In genomic region chr1:23788695-23789094, GRCh38 we compare ENCODE assay signal across 18 cellular contexts. TPM values are rescaled to one million over a fixed set of nuclear protein-coding genes. Genes with fewer than 3 reads are reported as not detected.
DNase-seq lines count a peak whose midpoint lies in the region; ATAC-seq and TF ChIP-seq lines count a peak whose summit lies in the region.
"Had no signal": no experiment of that assay in that cellular context is flagged by ENCODE, and none has a peak within 500 bp of the region (broad histone marks: within the 10 kb centered on the region; RNA-seq: fewer than 3 reads in every experiment).

No MANE protein-coding gene starts in this region.

- peaks cover 33% of the 10 kb centered on the region for H3K36me3 Mint-ChIP-seq in activated CD4-positive, alpha-beta T cell treated with anti-CD3 and anti-CD28 coated beads for 36 hours (ENCODE audit: low read depth)
- H3K36me3 Mint-ChIP-seq in nephron (ENCODE audit: low read depth) = peaks cover 38% of the 10 kb centered on the region

- peaks cover 13% of the 10 kb centered on the region for H3K4me1 Mint-ChIP-seq in activated CD4-positive, alpha-beta T cell treated with anti-CD3 and anti-CD28 coated beads for 36 hours
- H3K4me1 Mint-ChIP-seq in nephron = peaks cover 17% of the 10 kb centered on the region

- H3K4me1 ChIP-seq in aorta (ENCODE audit: control insufficient read depth in 1 of 2, insufficient read depth in 2 of 2, low read length in 2 of 2) = no peaks in the 10 kb centered on the region

- POLR2A ChIA-PET in activated CD4-positive, alpha-beta T cell treated with anti-CD3 and anti-CD28 coated beads for 36 hours (lab: Charles Lee) = interaction anchor here (0.5 kb wide), 1 partner anchor 9 kb away, joined by 3 read pairs; no protein-coding TSS in a partner anchor

- no peak overlapping the region for H3K4me3 Mint-ChIP-seq in activated CD4-positive, alpha-beta T cell treated with anti-CD3 and anti-CD28 coated beads for 36 hours
- peak overlapping the region; percentile 45 to 68 (median 45) for H3K4me3 Mint-ChIP-seq in nephron

- WGBS in aorta, 2 donors = 95% methylated on average over 3 of the region's 3 CpGs

- TF ChIP-seq CTCF in nephron (IDR thresholded peaks at IDR 0.05; ENCODE audit: unreplicated experiment in 3 of 3) = no peak

- intact Hi-C loops in activated CD4-positive, alpha-beta T cell treated with anti-CD3 and anti-CD28 coated beads for 36 hours (cut with DNase I, micrococcal nuclease) = no loop called here
- intact Hi-C loops in aorta (cut with DNase I) = no loop called here

- H3K4me3 ChIP-seq in SK-N-MC (no peak overlapping the region), aorta (ENCODE audit: low read length in 2 of 2) (no peak overlapping the region)
- H3K4me3 ChIP-seq: heart right ventricle, neural progenitor cell, SJCRH30, stomach had no signal

- CTCF ChIA-PET in activated CD4-positive, alpha-beta T cell treated with anti-CD3 and anti-CD28 coated beads for 36 hours (lab: Charles Lee) = interaction anchor here (0.5 to 1.6 kb wide), 4 partner anchors 9 to 171 kb away, joined by 3 to 6 read pairs (median 3); partner anchors contain the start of gene RPL11

- DNase-seq in activated CD4-positive, alpha-beta T cell treated with anti-CD3 and anti-CD28 coated beads for 36 hours = no peak
- DNase-seq in activated CD4-positive, alpha-beta T cell treated with anti-CD3 and anti-CD28 coated beads, Interleukin-2, amount 50 U/mL, for 1 hour = no peak
- DNase-seq in SK-N-MC (ENCODE audit: low read depth, low spot score) (no peak), aorta (no peak)
- DNase-seq: activated CD4-positive, alpha-beta T cell treated with anti-CD3 and anti-CD28 coated beads for 4 hours; activated T-cell treated with anti-CD3 and anti-CD28 coated beads for 4 hours; caudate nucleus; DMS79 treated with DMSO at 0.1 percent for 48 hours; heart right ventricle; NCI-H2081; NCI-H510A treated with DMSO at 0.1 percent for 48 hours; SJCRH30; stomach; T1000 had no signal

- peak overlapping the region; percentile 29 for H3K27ac Mint-ChIP-seq in activated CD4-positive, alpha-beta T cell treated with anti-CD3 and anti-CD28 coated beads for 36 hours
- H3K27ac Mint-ChIP-seq in nephron = peak overlapping the region in 1 of 3 experiments; percentile 3
- H3K27ac Mint-ChIP-seq: neural progenitor cell had no signal

- no peaks in the 10 kb centered on the region for H3K27me3 ChIP-seq in aorta (ENCODE audit: control insufficient read depth in 1 of 2, insufficient read depth in 2 of 2, low read length in 1 of 2)
- H3K27me3 ChIP-seq: heart right ventricle, neural progenitor cell, SJCRH30, stomach had no signal

- H3K36me3 ChIP-seq in SK-N-MC (ENCODE audit: insufficient read depth, low read length) (peaks cover 43% of the 10 kb centered on the region), aorta (ENCODE audit: control insufficient read depth in 1 of 2, insufficient read depth in 2 of 2, low read length in 1 of 2) (peaks cover 5 to 7% of the 10 kb centered on the region in 2 donors)

- H3K9ac ChIP-seq in SK-N-MC (ENCODE audit: insufficient read length) = no peak overlapping the region
- H3K9ac ChIP-seq: neural progenitor cell had no signal

- H3K27me3 Mint-ChIP-seq in activated CD4-positive, alpha-beta T cell treated with anti-CD3 and anti-CD28 coated beads for 36 hours = no peaks in the 10 kb centered on the region
- H3K27me3 Mint-ChIP-seq in nephron (ENCODE audit: low read depth) = no peaks in the 10 kb centered on the region

- H3K9me3 ChIP-seq in SK-N-MC (ENCODE audit: low read depth, low read length) = no peaks in the 10 kb centered on the region
- H3K9me3 ChIP-seq in aorta (ENCODE audit: control insufficient read depth, low read length) = no peaks in the 10 kb centered on the region
- H3K9me3 ChIP-seq: heart right ventricle, stomach had no signal

- H3K27ac ChIP-seq in SK-N-MC = peak overlapping the region; percentile 68; the same call in 1 of the 2 replicates
- H3K27ac ChIP-seq in aorta (ENCODE audit: low read depth in 1 of 2, low read length in 2 of 2) = no peak overlapping the region
- H3K27ac ChIP-seq: C4-2B, neural progenitor cell, SJCRH30 had no signal

- no peak for ATAC-seq in activated CD4-positive, alpha-beta T cell treated with anti-CD3 and anti-CD28 coated beads for 36 hours
- ATAC-seq in HG02610 (IDR thresholded peaks at IDR 0.05; ENCODE audit: unreplicated experiment) = no peak
- ATAC-seq in aorta (ENCODE audit: low FRiP score) = no peak
- ATAC-seq: heart right ventricle had no signal

- no peaks in the 10 kb centered on the region for H3K9me3 Mint-ChIP-seq in activated CD4-positive, alpha-beta T cell treated with anti-CD3 and anti-CD28 coated beads for 36 hours (ENCODE audit: low read depth)
- H3K9me3 Mint-ChIP-seq in nephron = no peaks in the 10 kb centered on the region
- H3K9me3 Mint-ChIP-seq: neural progenitor cell had no signal

RNA-seq across cellular contexts. Expression of gene LYPLA2, which starts 2.2 kb away (rescaled TPM):
- total RNA-seq in activated CD4-positive, alpha-beta T cell treated with anti-CD3 and anti-CD28 coated beads for 36 hours = 10 to 100 TPM; 55.0 to 64.8 TPM
- 10 to 100 TPM; 30.0 to 31.2 TPM for total RNA-seq in aorta
- polyA plus RNA-seq in aorta = 10 to 100 TPM; 17.3 to 32.5 TPM

RNA-seq across cellular contexts. Expression of gene PITHD1, which starts 10.5 kb away (rescaled TPM):
- 10 to 100 TPM; 53.1 to 64.1 TPM for total RNA-seq in activated CD4-positive, alpha-beta T cell treated with anti-CD3 and anti-CD28 coated beads for 36 hours
- total RNA-seq in aorta = 10 to 100 TPM; 34.9 to 39.8 TPM
- 10 to 100 TPM; 33.9 to 40.3 TPM for polyA plus RNA-seq in aorta

RNA-seq across cellular contexts. Expression of gene GALE, which starts 11.9 kb away (rescaled TPM):
- total RNA-seq in activated CD4-positive, alpha-beta T cell treated with anti-CD3 and anti-CD28 coated beads for 36 hours = 10 to 100 TPM; 27.4 to 35.6 TPM
- 10 to 100 TPM; 13.6 to 18.5 TPM for total RNA-seq in aorta
- 10 to 100 TPM in 1 of 2 donors, 1 to 10 TPM in 1; 9.9 to 23.2 TPM for polyA plus RNA-seq in aorta

RNA-seq across cellular contexts. Expression of gene HMGCL, which starts 36.5 kb away (rescaled TPM):
- total RNA-seq in activated CD4-positive, alpha-beta T cell treated with anti-CD3 and anti-CD28 coated beads for 36 hours = 10 to 100 TPM; 31.9 to 46.0 TPM
- total RNA-seq in aorta = 10 to 100 TPM; 22.4 to 36.8 TPM
- 10 to 100 TPM; 30.9 to 35.2 TPM for polyA plus RNA-seq in aorta

RNA-seq across cellular contexts. Expression of gene ELOA, which starts 45.4 kb away (rescaled TPM):
- 10 to 100 TPM; 34.5 to 38.6 TPM for total RNA-seq in activated CD4-positive, alpha-beta T cell treated with anti-CD3 and anti-CD28 coated beads for 36 hours
- total RNA-seq in aorta = 10 to 100 TPM; 30.3 to 31.0 TPM
- polyA plus RNA-seq in aorta = 10 to 100 TPM; 11.8 to 14.0 TPM
